ENCODE assay signal across 17 cellular contexts in the genomic region with DNA sequence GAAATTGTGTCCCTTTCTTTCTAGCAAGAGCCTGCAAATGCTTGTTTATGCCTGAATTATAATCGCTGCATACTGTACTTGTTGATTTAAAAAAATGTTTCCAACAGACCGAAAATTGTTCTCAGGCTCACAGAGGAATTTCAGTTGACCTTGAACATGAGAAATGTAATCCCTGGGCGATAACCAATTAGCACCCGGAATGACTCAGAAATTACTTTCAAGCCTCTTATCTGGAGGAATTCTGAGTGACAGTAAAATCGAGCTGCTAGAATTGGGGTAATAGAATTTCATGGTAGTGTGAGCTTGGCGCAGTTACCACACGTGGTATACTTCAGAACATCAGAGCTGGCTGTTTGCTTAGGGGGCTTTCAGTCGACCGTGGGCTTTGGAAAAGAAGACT.
"Had no signal": no experiment of that assay in that cellular context is flagged by ENCODE, and none has a peak within 500 bp of the region (broad histone marks: within the 10 kb centered on the region; RNA-seq: fewer than 3 reads in every experiment).

No MANE protein-coding gene starts in this region.

- H3K9me3 ChIP-seq: colonic mucosa, mucosa of descending colon, sigmoid colon, thoracic aorta had no signal

- ATAC-seq: left colon; mucosa of descending colon; naive thymus-derived CD8-positive, alpha-beta T cell had no signal

- H3K4me1 ChIP-seq: colonic mucosa had no signal

- H3K27ac ChIP-seq: colonic mucosa, epithelial cell of prostate, sigmoid colon, thoracic aorta had no signal

- H3K36me3 ChIP-seq: colonic mucosa, thoracic aorta had no signal

- H3K27me3 ChIP-seq: colonic mucosa, sigmoid colon had no signal

- H3K4me3 ChIP-seq: colonic mucosa, mucosa of descending colon, sigmoid colon, thoracic aorta had no signal

- DNase-seq: activated CD4-positive, alpha-beta T cell treated with anti-CD3 and anti-CD28 coated beads, Interleukin-2, amount 50 U/mL, for 4 hours; activated CD4-positive, CD25-positive, alpha-beta regulatory T cell treated with anti-CD3 and anti-CD28 coated beads, Interleukin-2, amount 50 U/mL, for 72 hours; activated gamma-delta T cell; activated T-cell treated with anti-CD3 and anti-CD28 coated beads, Interleukin-2, amount 50 U/mL, for 24 hours; anterior cingulate cortex; colonic mucosa; effector CD8-positive, alpha-beta T cell; left colon; mammary epithelial cell; mucosa of descending colon; naive thymus-derived CD8-positive, alpha-beta T cell; stimulated activated CD4-positive, alpha-beta T cell treated with anti-CD3 and anti-CD28 coated beads, Interleukin-12 subunit alpha, Interleukin-12 subunit beta, amount 100 ng/mL, for 4 hours; stimulated activated naive CD4-positive, alpha-beta T cell; T-helper 2 cell had no signal
